In the genomic region with DNA sequence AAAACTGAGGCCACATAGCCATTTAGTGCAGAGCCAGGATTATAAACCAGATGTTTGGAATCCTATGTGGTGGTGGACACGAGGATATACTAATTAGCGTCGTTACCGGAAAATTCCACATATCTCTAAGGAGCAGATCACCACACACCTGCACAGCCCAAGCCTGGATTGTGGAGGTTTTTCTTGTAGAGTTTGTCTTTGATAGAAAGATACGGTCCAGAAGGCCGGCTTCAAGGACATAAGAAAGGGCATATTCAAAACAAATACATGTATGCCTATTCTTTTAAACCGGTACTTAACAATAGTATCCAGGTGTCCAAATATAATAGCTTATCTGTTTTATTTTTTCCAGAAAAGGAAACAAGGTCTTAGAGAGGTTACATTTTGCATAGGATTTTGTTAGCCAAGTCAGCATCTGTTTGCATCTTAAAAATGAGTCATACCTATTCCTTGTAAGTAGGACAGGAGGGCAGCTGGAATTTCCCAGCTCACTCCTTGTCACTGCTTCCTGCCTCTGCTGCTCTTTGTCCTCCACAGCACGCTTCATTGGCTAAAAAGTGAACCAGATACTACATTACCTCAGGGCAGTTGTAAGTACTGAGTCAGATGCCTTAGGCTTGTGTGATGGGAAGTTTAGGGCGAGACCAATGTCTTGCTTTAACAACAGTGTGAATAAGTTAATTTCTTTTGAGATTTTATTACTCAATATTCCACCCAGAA, we compare ENCODE assay signal across 9 cellular contexts. TPM values are rescaled to one million over a fixed set of nuclear protein-coding genes. Genes with fewer than 3 reads are reported as not detected.
DNase-seq lines count a peak whose midpoint lies in the region; ATAC-seq, FAIRE-seq and TF ChIP-seq lines count a peak whose summit lies in the region.
"Had no signal": no experiment of that assay in that cellular context is flagged by ENCODE, and none has a peak within 500 bp of the region (broad histone marks: within the 10 kb centered on the region; RNA-seq: fewer than 3 reads in every experiment).

No MANE protein-coding gene starts in this region.

- POLR2A ChIA-PET in endothelial cell of umbilical vein (lab: Charles Lee): interaction anchor here (0.5 to 4.0 kb wide), 6 partner anchors 52 to 233 kb away, joined by 3 to 43 read pairs (median 6); partner anchors contain the start of gene ZFAND5

- TF ChIP-seq POLR2A in endothelial cell of umbilical vein (IDR thresholded peaks at IDR 0.05; ENCODE audit: low read depth, low read length): peak; percentile 60

- peak overlapping the region; percentile 54 for H3K9ac ChIP-seq in endothelial cell of umbilical vein (replicated peaks; ENCODE audit: extremely low read depth, insufficient read depth, low read length)

- peak; percentile 95 for ATAC-seq in RWPE2 (ENCODE audit: low read depth)
- ATAC-seq in omental fat pad (ENCODE audit: low FRiP score): peak; percentile 80
- ATAC-seq in GM21381 (IDR thresholded peaks at IDR 0.05; ENCODE audit: unreplicated experiment): no peak

- no peaks in the 10 kb centered on the region for H4K20me1 ChIP-seq in endothelial cell of umbilical vein (replicated peaks; ENCODE audit: control insufficient read depth, extremely low read depth, insufficient read depth, low read length)

- peak; percentile 97 for FAIRE-seq in endothelial cell of umbilical vein (lab: Jason Lieb, UNC)
- FAIRE-seq: TTC549 had no signal

- H3K27me3 ChIP-seq in H7 (ENCODE audit: control insufficient read depth, insufficient read depth, low read length) (no peaks in the 10 kb centered on the region), RWPE2 (ENCODE audit: insufficient read depth, poor library complexity, severe bottlenecking) (no peaks in the 10 kb centered on the region), endothelial cell of umbilical vein (ENCODE audit: control insufficient read depth in 2 of 2, insufficient read depth in 2 of 2, low read length in 2 of 2) (no peaks in the 10 kb centered on the region)

- no peaks in the 10 kb centered on the region for H3K9me1 ChIP-seq in endothelial cell of umbilical vein (replicated peaks; ENCODE audit: control insufficient read depth, extremely low read depth, insufficient read depth, low read length)

- H2AFZ ChIP-seq in endothelial cell of umbilical vein (ENCODE audit: low read depth, low read length): no peak overlapping the region

- no peaks in the 10 kb centered on the region for H3K79me2 ChIP-seq in endothelial cell of umbilical vein (ENCODE audit: control insufficient read depth, insufficient read depth, low read length)

- intact Hi-C loops in endothelial cell of umbilical vein (cut with micrococcal nuclease): loop anchor here (1.0 to 5.0 kb wide), 6 partner anchors 46 to 607 kb away; no protein-coding TSS in a partner anchor

- dilution Hi-C loops in endothelial cell of umbilical vein (cut with MboI; ENCODE audit: extremely low pct_ligation_motif_present, low sequenced_read_pairs): no loop called here

- H3K4me3 ChIP-seq in H7 (ENCODE audit: insufficient read depth, low read depth, low read length): no peak overlapping the region
- H3K4me3 ChIP-seq in RWPE2 (ENCODE audit: severe bottlenecking): no peak overlapping the region
- no peak overlapping the region for H3K4me3 ChIP-seq in endothelial cell of umbilical vein (replicated peaks in 1 of 3; ENCODE audit: insufficient read depth in 1 of 3, low read depth in 1 of 3, low read length in 3 of 3)

- H3K27ac ChIP-seq in RWPE2 (ENCODE audit: poor library complexity, severe bottlenecking) (peak overlapping the region; percentile 69), endothelial cell of umbilical vein (ENCODE audit: insufficient read depth, low read depth, low read length) (peak overlapping the region; percentile 97)

- CTCF ChIA-PET in endothelial cell of umbilical vein (lab: Charles Lee): interaction anchor here (0.6 to 1.9 kb wide), 10 partner anchors 41 to 232 kb away, joined by 3 to 9 read pairs (median 4); partner anchors contain the start of gene ZFAND5

- H3K9me3 ChIP-seq in RWPE2 (ENCODE audit: severe bottlenecking) (no peaks in the 10 kb centered on the region), endothelial cell of umbilical vein (replicated peaks; ENCODE audit: control insufficient read depth, insufficient read depth, low read length) (no peaks in the 10 kb centered on the region)

- H3K4me1 ChIP-seq in RWPE2 (ENCODE audit: insufficient read depth, poor library complexity, severe bottlenecking): peaks cover 32% of the 10 kb centered on the region
- peaks cover 34% of the 10 kb centered on the region for H3K4me1 ChIP-seq in endothelial cell of umbilical vein (ENCODE audit: control insufficient read depth, extremely low read depth, insufficient read depth, low read length)

- H3K36me3 ChIP-seq in H7 (replicated peaks; ENCODE audit: control insufficient read depth, insufficient read depth, low read length): no peaks in the 10 kb centered on the region
- H3K36me3 ChIP-seq in RWPE2 (ENCODE audit: low read depth): no peaks in the 10 kb centered on the region
- no peaks in the 10 kb centered on the region for H3K36me3 ChIP-seq in endothelial cell of umbilical vein (ENCODE audit: control insufficient read depth in 2 of 2, extremely low read depth in 1 of 2, insufficient read depth in 2 of 2, low read length in 2 of 2)

- TF ChIP-seq CTCF in RWPE2 (IDR thresholded peaks at IDR 0.05; ENCODE audit: poor library complexity, severe bottlenecking) (no peak), endothelial cell of umbilical vein (IDR thresholded peaks at IDR 0.05; ENCODE audit: extremely low read depth in 1 of 2, insufficient read depth in 1 of 2, low read depth in 1 of 2, low read length in 2 of 2) (no peak), omental fat pad (IDR thresholded peaks at IDR 0.05) (no peak)

- no TSS peak for BruUV-seq in endothelial cell of umbilical vein (replicated peaks; lab: Mats Ljungman, UMichigan)

- DNase-seq in GM04504 (ENCODE audit: low read depth): peak; percentile 97
- peak; percentile 18 for DNase-seq in H7
- DNase-seq in RWPE2 (ENCODE audit: low spot score): peak; percentile 91
- DNase-seq in endothelial cell of umbilical vein (ENCODE audit: low read depth, low spot score): peak; percentile 99
- DNase-seq in omental fat pad (ENCODE audit: low spot score): peak; percentile 27
- DNase-seq in GM19240 (ENCODE audit: insufficient read length, low spot score): no peak
- DNase-seq in NCI-H128 (lab: John Stamatoyannopoulos, UW; ENCODE audit: unreplicated experiment): no peak

- H3K4me2 ChIP-seq in endothelial cell of umbilical vein (ENCODE audit: insufficient read depth, low read length): peak overlapping the region; percentile 26

TF ChIP-seq in endothelial cell of umbilical vein, 7 proteins besides CTCF, POLR2A, EP300 and RAD21:
- TF ChIP-seq POLR2AphosphoS5 (IDR thresholded peaks at IDR 0.05; ENCODE audit: insufficient read depth, low read depth, low read length) (peak; percentile 64), FOS (IDR thresholded peaks at IDR 0.05; ENCODE audit: borderline replicate concordance, insufficient read depth, low read length) (peak; percentile 99), JUN (IDR thresholded peaks at IDR 0.05; ENCODE audit: borderline replicate concordance, insufficient read depth, insufficient read length, low read depth) (peak; percentile 99), MYC (IDR thresholded peaks at IDR 0.05; ENCODE audit: low read depth, low read length) (no peak), GATA2 (IDR thresholded peaks at IDR 0.05; ENCODE audit: insufficient read depth, insufficient read length, low read depth, low read length) (peak; percentile 82), EZH2 (IDR thresholded peaks at IDR 0.05; ENCODE audit: borderline replicate concordance, low read depth, low read length, severe bottlenecking) (no peak)
- TF ChIP-seq, protein P1, sequence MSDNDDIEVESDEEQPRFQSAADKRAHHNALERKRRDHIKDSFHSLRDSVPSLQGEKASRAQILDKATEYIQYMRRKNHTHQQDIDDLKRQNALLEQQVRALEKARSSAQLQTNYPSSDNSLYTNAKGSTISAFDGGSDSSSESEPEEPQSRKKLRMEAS (IDR thresholded peaks at IDR 0.05; ENCODE audit: insufficient read depth, insufficient read length): no peak

RNA-seq across cellular contexts. Expression of gene TMC1, which starts 3.6 kb away (rescaled TPM):
- not detected in 2 replicates for total RNA-seq in H7 (2014; rRNA removed; shearing (Covaris generic))
- total RNA-seq in endothelial cell of umbilical vein (0.48 and 1.5 TPM in 2 replicates), omental fat pad (under 1 TPM in 3 of 4 donors, not detected in 1; 0.12 to 0.56 (median 0.13) TPM)
- 0.30 TPM in 1 of 2 replicates, not detected in the other for polyA plus RNA-seq in endothelial cell of umbilical vein
- polyA plus RNA-seq in endothelial cell of umbilical vein (2011; cell fraction: cytosol; rRNA removed): 0.04 and 0.17 TPM in 2 replicates
- 0.50 and 1.1 TPM in 2 replicates for polyA plus RNA-seq in endothelial cell of umbilical vein (2011; cell fraction: nucleus; rRNA removed)
- 0.15 and 0.17 TPM in 2 replicates for polyA plus RNA-seq in endothelial cell of umbilical vein (2012)
- 0.64 and 1.2 TPM in 2 replicates for polyA minus RNA-seq in endothelial cell of umbilical vein
- polyA minus RNA-seq in endothelial cell of umbilical vein (2011; cell fraction: cytosol; rRNA and poly(A)+ RNA removed): not detected
- not detected in 2 replicates for polyA minus RNA-seq in endothelial cell of umbilical vein (2011; cell fraction: nucleus; rRNA and poly(A)+ RNA removed)

Comparison
In these comparisons a context has a peak if more than half of its experiments do, and no peak if none do; other contexts are left out.
1. DNase-seq: peak in GM04504 (single experiment), H7 (single experiment), RWPE2 (single experiment), endothelial cell of umbilical vein (single experiment) and omental fat pad (single experiment); none in GM19240 (single experiment) and NCI-H128 (single experiment).